In genomic region chr17:80428796-80429195, GRCh38 we compare ENCODE assay signal across 24 cellular contexts. TPM values are rescaled to one million over a fixed set of nuclear protein-coding genes. Genes with fewer than 3 reads are reported as not detected.
"Had no signal": no experiment of that assay in that cellular context is flagged by ENCODE, and none has a peak within 500 bp of the region (broad histone marks: within the 10 kb centered on the region; RNA-seq: fewer than 3 reads in every experiment).

No MANE protein-coding gene starts in this region.

- H3K4me3 ChIP-seq: dorsolateral prefrontal cortex, esophagus squamous epithelium, mucosa of descending colon, ovary, psoas muscle, sigmoid colon, suprapubic skin, transverse colon, upper lobe of right lung, vagina had no signal

- H3K4me1 ChIP-seq: vagina had no signal

- H3K9me3 ChIP-seq: esophagus squamous epithelium, mucosa of descending colon, ovary, psoas muscle, sigmoid colon, suprapubic skin, transverse colon, upper lobe of right lung, vagina had no signal

- DNase-seq: effector CD4-positive, alpha-beta T cell; esophagus squamous epithelium; hypothalamus; immature natural killer cell; islet precursor cell; mesenchymal stem cell; mucosa of descending colon; naive B cell; sigmoid colon; stimulated activated CD4-positive, alpha-beta T cell treated with anti-CD3 and anti-CD28 coated beads, Interleukin-4, amount 100 ng/mL, for 4 hours; stimulated activated naive B cell treated with anti-CD40 and anti-IgM and Interleukin-4, amounts not matched to agents 10 μg/mL and 1 μg/mL and 100 μg/mL, for 72 hours; stimulated activated naive CD8-positive, alpha-beta T cell treated with anti-CD3 and anti-CD28 coated beads, Interleukin-15, amount 100 ng/mL, for 72 hours; transverse colon; upper lobe of right lung had no signal

- H3K36me3 ChIP-seq: ovary, transverse colon, upper lobe of right lung, vagina had no signal

- H3K27me3 ChIP-seq: dorsolateral prefrontal cortex, esophagus squamous epithelium, ovary, sigmoid colon, suprapubic skin, transverse colon, upper lobe of right lung, vagina had no signal

- ATAC-seq: left lobe of liver; mucosa of descending colon; natural killer cell treated with Interleukin-12 subunit alpha and Interleukin-12 subunit beta and Interleukin-15 and Interleukin-18, amount 100 ng/mL, for 72 hours; psoas muscle; right cardiac atrium; stimulated activated naive B cell treated with anti-CD40 and anti-IgM and Interleukin-4, amounts not matched to agents 10 μg/mL and 1 μg/mL and 100 μg/mL, for 72 hours; stimulated activated naive CD8-positive, alpha-beta T cell treated with anti-CD3 and anti-CD28 coated beads, Interleukin-15, amount 100 ng/mL, for 72 hours; upper lobe of right lung had no signal

- H3K27ac ChIP-seq: epithelial cell of prostate, esophagus squamous epithelium, ovary, psoas muscle, sigmoid colon, suprapubic skin, transverse colon, upper lobe of right lung, vagina had no signal

RNA-seq across cellular contexts. Expression of gene NPTX1, which starts 47.6 kb away (rescaled TPM):
- total RNA-seq: renal cortical epithelial cell, right cardiac atrium had no signal
